8 cellular contexts compared by ENCODE assay signal in genomic region chr6:156777866-156778614, GRCh38. TPM values are rescaled to one million over a fixed set of nuclear protein-coding genes. Genes with fewer than 3 reads are reported as not detected.
DNase-seq lines count a peak whose midpoint lies in the region; ATAC-seq and TF ChIP-seq lines count a peak whose summit lies in the region.

No MANE protein-coding gene starts in this region.

- H3K27ac ChIP-seq in SK-N-MC: peak overlapping the region; percentile 92
- peak overlapping the region; percentile 98 to 99 for H3K27ac ChIP-seq in right atrium auricular region

- peak overlapping the region; percentile 90 for H3K9ac ChIP-seq in SK-N-MC (ENCODE audit: insufficient read length)

- H3K36me3 ChIP-seq in SK-N-MC (ENCODE audit: insufficient read depth, low read length) (no peaks in the 10 kb centered on the region; the same call in 1 of the 2 replicates), right atrium auricular region (no peaks in the 10 kb centered on the region)

- peak overlapping the region; percentile 84 for H3K4me3 ChIP-seq in SK-N-MC
- peak overlapping the region; percentile 83 to 90 for H3K4me3 ChIP-seq in right atrium auricular region

- ATAC-seq in GM18505 (IDR thresholded peaks at IDR 0.05; ENCODE audit: unreplicated experiment) (peak; percentile 10), HG03432 (IDR thresholded peaks at IDR 0.05; ENCODE audit: unreplicated experiment) (peak; percentile 25), GM19467 (IDR thresholded peaks at IDR 0.05; ENCODE audit: unreplicated experiment) (no peak)

- DNase-seq in 8988T (peak; percentile 71), SK-N-MC (ENCODE audit: low read depth, low spot score) (no peak), right atrium auricular region (ENCODE audit: low spot score) (no peak), retina (peak; percentile 81)
- peak; percentile 18 for DNase-seq in activated naive CD8-positive, alpha-beta T cell treated with anti-CD3 and anti-CD28 coated beads, Interleukin-2, amount 50 U/mL, for 16 hours (ENCODE audit: low read depth, low spot score)

- H3K27me3 ChIP-seq in right atrium auricular region: no peaks in the 10 kb centered on the region

- no peak for TF ChIP-seq CTCF in right atrium auricular region (IDR thresholded peaks at IDR 0.05)

- H3K9me3 ChIP-seq in SK-N-MC (ENCODE audit: low read depth, low read length) (no peaks in the 10 kb centered on the region), right atrium auricular region (no peaks in the 10 kb centered on the region)

- peaks cover 0 to 42% of the 10 kb centered on the region in 2 donors for H3K4me1 ChIP-seq in right atrium auricular region

- TF ChIP-seq POLR2A in GM18505 (IDR thresholded peaks at IDR 0.05; ENCODE audit: borderline replicate concordance, extremely low read depth, insufficient read depth, insufficient read length): peak; percentile 46

RNA-seq across cellular contexts. Expression of gene ARID1B, which starts 0.9 kb away (rescaled TPM):
- total RNA-seq in right atrium auricular region: 10 to 100 TPM; 43.9 to 44.6 TPM

Comparison
In these comparisons a context has a peak if more than half of its experiments do, and no peak if none do; other contexts are left out.
1. DNase-seq: peak in 8988T (single experiment), activated naive CD8-positive, alpha-beta T cell treated with anti-CD3 and anti-CD28 coated beads, Interleukin-2, amount 50 U/mL, for 16 hours (single experiment) and retina (single experiment); none in SK-N-MC (single experiment) and right atrium auricular region (single experiment).